Comparison of ENCODE assay signal across 11 cellular contexts in the genomic region with DNA sequence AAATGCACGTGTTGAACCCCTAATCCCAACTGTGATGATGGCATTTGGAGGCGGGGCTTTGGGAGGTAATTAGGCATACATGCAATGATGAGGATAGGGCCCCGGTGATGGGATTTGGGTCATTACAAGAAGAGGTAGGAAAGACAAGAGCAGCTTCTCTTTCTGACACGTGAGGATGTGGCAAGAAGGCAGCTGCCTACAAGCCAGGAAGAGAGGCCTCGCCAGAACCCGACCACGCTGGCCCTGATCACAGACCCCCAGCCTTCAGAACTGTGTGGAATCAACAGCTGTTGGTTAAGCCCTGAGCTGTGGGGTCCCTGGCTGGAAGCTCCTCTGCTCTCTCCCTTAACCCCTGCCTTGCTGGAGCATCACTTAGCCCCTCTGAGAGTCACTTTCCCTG.
"Had no signal": no experiment of that assay in that cellular context is flagged by ENCODE, and none has a peak within 500 bp of the region (broad histone marks: within the 10 kb centered on the region; RNA-seq: fewer than 3 reads in every experiment).

No MANE protein-coding gene starts in this region.

- H3K4me1 Mint-ChIP-seq: activated naive CD8-positive, alpha-beta T cell treated with anti-CD3 and anti-CD28 coated beads for 36 hours had no signal

- H3K27ac Mint-ChIP-seq: activated CD4-positive, alpha-beta memory T cell treated with anti-CD3 and anti-CD28 coated beads for 36 hours; activated naive CD8-positive, alpha-beta T cell treated with anti-CD3 and anti-CD28 coated beads for 36 hours; stimulated activated naive CD8-positive, alpha-beta T cell treated with anti-CD3 and anti-CD28 coated beads, Interleukin-15, Interleukin-2, amounts not matched to agents 100 ng/mL and 50 ng/mL, for 24 hours had no signal

- H3K9me3 ChIP-seq: pancreas, upper lobe of left lung had no signal

- H3K27me3 Mint-ChIP-seq: activated CD4-positive, alpha-beta memory T cell treated with anti-CD3 and anti-CD28 coated beads for 36 hours; activated naive CD8-positive, alpha-beta T cell treated with anti-CD3 and anti-CD28 coated beads for 36 hours; stimulated activated naive CD8-positive, alpha-beta T cell treated with anti-CD3 and anti-CD28 coated beads, Interleukin-15, Interleukin-2, amounts not matched to agents 100 ng/mL and 50 ng/mL, for 24 hours had no signal

- H3K4me3 ChIP-seq: pancreas, upper lobe of left lung had no signal

- H3K27ac ChIP-seq: pancreas, upper lobe of left lung had no signal

- H3K36me3 Mint-ChIP-seq: activated CD4-positive, alpha-beta memory T cell treated with anti-CD3 and anti-CD28 coated beads for 36 hours; activated naive CD8-positive, alpha-beta T cell treated with anti-CD3 and anti-CD28 coated beads for 36 hours had no signal

- H3K4me3 Mint-ChIP-seq: activated CD4-positive, alpha-beta memory T cell treated with anti-CD3 and anti-CD28 coated beads for 36 hours; activated naive CD8-positive, alpha-beta T cell treated with anti-CD3 and anti-CD28 coated beads for 36 hours; neural crest cell; stimulated activated naive CD8-positive, alpha-beta T cell treated with anti-CD3 and anti-CD28 coated beads, Interleukin-15, Interleukin-2, amounts not matched to agents 100 ng/mL and 50 ng/mL, for 24 hours had no signal

- H3K4me1 ChIP-seq: pancreas, upper lobe of left lung had no signal

- H3K36me3 ChIP-seq: pancreas, upper lobe of left lung had no signal

- ATAC-seq: pancreas had no signal

- H3K9me3 Mint-ChIP-seq: activated CD4-positive, alpha-beta memory T cell treated with anti-CD3 and anti-CD28 coated beads for 36 hours; activated naive CD8-positive, alpha-beta T cell treated with anti-CD3 and anti-CD28 coated beads for 36 hours; neural crest cell; stimulated activated naive CD8-positive, alpha-beta T cell treated with anti-CD3 and anti-CD28 coated beads, Interleukin-15, Interleukin-2, amounts not matched to agents 100 ng/mL and 50 ng/mL, for 24 hours had no signal

- DNase-seq: activated CD4-positive, alpha-beta memory T cell treated with anti-CD3 and anti-CD28 coated beads for 36 hours; activated gamma-delta T cell treated with Interleukin-2 at 50 U/mL for 16 hours; activated naive CD8-positive, alpha-beta T cell treated with anti-CD3 and anti-CD28 coated beads for 36 hours; activated T-cell treated with anti-CD3 and anti-CD28 coated beads, Interleukin-2, amount 50 U/mL, for 48 hours; anterior cingulate cortex; hippocampal formation; stimulated activated CD4-positive, alpha-beta T cell treated with anti-CD3 and anti-CD28 coated beads, Interleukin-4, amount 100 ng/mL, for 24 hours; upper lobe of left lung had no signal

- H3K27me3 ChIP-seq: pancreas, upper lobe of left lung had no signal
